In the genomic region with DNA sequence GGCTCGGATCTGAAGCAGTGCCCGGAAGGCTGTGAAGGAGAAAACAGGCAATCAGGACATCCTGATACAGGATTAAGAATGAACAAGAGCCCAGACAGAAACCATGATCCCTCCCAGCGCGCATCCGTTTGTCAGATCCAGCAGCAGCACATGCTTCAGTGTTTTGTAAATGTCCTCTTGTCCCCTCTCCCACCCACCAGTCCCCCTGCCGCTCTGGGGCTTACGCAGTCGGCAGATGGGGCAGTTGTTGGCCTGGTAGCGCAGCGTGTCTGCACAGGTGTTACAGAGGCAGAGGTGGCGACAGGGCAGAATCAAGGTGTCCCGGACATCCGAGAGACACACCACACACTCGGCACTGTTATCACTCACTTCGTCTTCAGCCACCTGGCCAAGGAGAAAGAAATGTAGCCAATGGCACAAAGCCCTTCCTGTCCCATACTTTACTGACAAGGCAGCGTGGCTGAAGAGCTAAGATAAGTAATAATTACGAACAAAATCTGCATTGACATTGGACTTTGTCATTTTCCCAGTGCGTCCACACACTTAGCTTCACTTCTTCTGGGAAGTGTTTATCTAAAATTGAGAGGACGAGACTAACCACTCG, we compare ENCODE assay signal across 19 cellular contexts. TPM values are rescaled to one million over a fixed set of nuclear protein-coding genes. Genes with fewer than 3 reads are reported as not detected.
"Had no signal": no experiment of that assay in that cellular context is flagged by ENCODE, and none has a peak within 500 bp of the region (broad histone marks: within the 10 kb centered on the region; RNA-seq: fewer than 3 reads in every experiment).

No MANE protein-coding gene starts in this region.

- H3K27ac ChIP-seq: left lung, psoas muscle, right lobe of liver, suprapubic skin, upper lobe of right lung had no signal

- DNase-seq: activated CD4-positive, alpha-beta T cell treated with anti-CD3 and anti-CD28 coated beads for 1 hour; activated CD8-positive, alpha-beta T cell treated with anti-CD3 and anti-CD28 coated beads for 36 hours; activated gamma-delta T cell; activated T-cell treated with anti-CD3 and anti-CD28 coated beads, Interleukin-2, amount 50 U/mL, for 72 hours; left lung; mammary epithelial cell; mucosa of descending colon; naive thymus-derived CD4-positive, alpha-beta T cell; occipital lobe; psoas muscle; right lobe of liver; stimulated activated naive CD8-positive, alpha-beta T cell treated with anti-CD3 and anti-CD28 coated beads, Interleukin-15, Interleukin-2, amounts not matched to agents 100 U/mL and 50 U/mL, for 24 hours; upper lobe of right lung had no signal

- FAIRE-seq: colon, keratinocyte had no signal

- H3K4me1 ChIP-seq: left lung, psoas muscle, right lobe of liver, suprapubic skin, upper lobe of right lung had no signal

- H3K9me3 ChIP-seq: left lung, mucosa of descending colon, psoas muscle, right lobe of liver, suprapubic skin, upper lobe of right lung had no signal

- H3K27me3 ChIP-seq: left lung, right lobe of liver, suprapubic skin, upper lobe of right lung had no signal

- ATAC-seq: activated CD8-positive, alpha-beta T cell treated with anti-CD3 and anti-CD28 coated beads for 36 hours; activated naive CD4-positive, alpha-beta T cell treated with anti-CD3 and anti-CD28 coated beads, Interleukin-2, amount 50 U/mL, for 72 hours; activated T-cell treated with anti-CD3 and anti-CD28 coated beads, Interleukin-2, amount 50 U/mL, for 72 hours; esophagus mucosa; left lung; mucosa of descending colon; naive thymus-derived CD4-positive, alpha-beta T cell; psoas muscle; stimulated activated naive CD8-positive, alpha-beta T cell treated with anti-CD3 and anti-CD28 coated beads, Interleukin-15, Interleukin-2, amounts not matched to agents 100 U/mL and 50 U/mL, for 24 hours; upper lobe of right lung had no signal

- H3K4me3 ChIP-seq: left lung, mucosa of descending colon, psoas muscle, right lobe of liver, suprapubic skin, upper lobe of right lung had no signal

- H3K36me3 ChIP-seq: left lung, right lobe of liver, suprapubic skin, upper lobe of right lung had no signal

RNA-seq across cellular contexts. Expression of gene FOXJ1, which starts 20.7 kb away (rescaled TPM):
- total RNA-seq: cardiac septum, esophagus mucosa, mammary epithelial cell had no signal
- polyA plus RNA-seq: mammary epithelial cell had no signal
